9 cellular contexts compared by ENCODE assay signal in the genomic region with DNA sequence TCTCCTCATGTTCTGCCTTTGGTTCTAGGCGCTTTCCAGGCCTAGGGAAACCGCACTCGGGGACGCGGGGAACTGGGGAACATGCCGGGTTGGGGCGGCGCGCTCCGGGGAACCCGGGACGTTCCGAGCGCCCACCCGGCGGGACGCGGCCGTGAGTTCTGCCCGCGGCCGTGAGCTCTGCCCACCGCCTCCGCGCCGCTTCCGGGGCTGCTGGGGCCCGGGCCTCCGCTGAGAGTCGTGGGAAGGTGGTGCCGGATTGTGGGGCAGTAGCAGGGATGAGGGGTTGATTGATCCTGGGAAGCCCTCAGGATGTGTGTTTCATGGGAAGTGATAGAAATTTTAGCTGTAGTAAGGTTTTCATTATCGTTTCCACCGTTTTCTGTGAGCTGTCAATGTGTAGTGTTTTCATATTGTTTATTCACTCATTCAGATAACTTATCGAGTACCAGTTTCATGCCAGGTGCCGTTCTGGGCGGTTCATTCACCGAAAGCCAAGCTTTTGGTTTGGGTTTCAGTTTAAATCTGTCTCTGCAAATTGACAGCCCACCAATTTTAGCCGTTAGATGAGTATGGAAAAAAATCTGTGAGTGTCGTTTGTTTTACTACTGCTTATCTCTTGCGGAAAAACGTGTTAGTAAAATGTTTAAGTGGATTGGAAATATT. TPM values are rescaled to one million over a fixed set of nuclear protein-coding genes. Genes with fewer than 3 reads are reported as not detected.
DNase-seq lines count a peak whose midpoint lies in the region; ATAC-seq, FAIRE-seq and TF ChIP-seq lines count a peak whose summit lies in the region.
"Had no signal": no experiment of that assay in that cellular context is flagged by ENCODE, and none has a peak within 500 bp of the region (broad histone marks: within the 10 kb centered on the region; RNA-seq: fewer than 3 reads in every experiment).

No MANE protein-coding gene starts in this region.

- peaks cover 82% of the 10 kb centered on the region for H3K79me2 ChIP-seq in PC-9 (ENCODE audit: low read depth)

- H3K36me3 ChIP-seq in PC-9 (ENCODE audit: low read depth) (peaks cover 6% of the 10 kb centered on the region; the same call in 1 of the 2 replicates), bronchial epithelial cell (ENCODE audit: control insufficient read depth, insufficient read depth, low read length) (peaks cover 1% of the 10 kb centered on the region), suprapubic skin (peaks cover 3% of the 10 kb centered on the region)

- H2AFZ ChIP-seq in PC-9: peak overlapping the region; percentile 99

- no peak for TF ChIP-seq CTCF in PC-9 (conservative IDR thresholded peaks at IDR 0.05)
- TF ChIP-seq CTCF in bronchial epithelial cell (IDR thresholded peaks at IDR 0.05; ENCODE audit: insufficient read depth, low read length, severe bottlenecking): no peak
- TF ChIP-seq CTCF in lower leg skin (IDR thresholded peaks at IDR 0.05): no peak
- no peak for TF ChIP-seq CTCF in suprapubic skin (IDR thresholded peaks at IDR 0.05)

- WGBS in lower leg skin, 2 donors: 2 to 3% methylated on average over 34 to 39 of the region's 41 CpGs
- 1% methylated on average over 20 of the region's 41 CpGs for WGBS in suprapubic skin

- no TSS peak for BruUV-seq in PC-9 (replicated peaks; lab: Mats Ljungman, UMichigan)

- no peaks in the 10 kb centered on the region for H3F3A ChIP-seq in PC-9 (ENCODE audit: insufficient read depth, low read depth)

- intact Hi-C loops in PC-9 (cut with micrococcal nuclease; ENCODE audit: unreplicated experiment) (loop anchor here (1.0 to 10.0 kb wide), 2 partner anchors 588 to 1235 kb away; a partner anchor contains a TSS), lower leg skin (cut with DNase I; ENCODE audit: low total_unique reads) (no loop called here)

- TF ChIP-seq POLR2A in lower leg skin (IDR thresholded peaks at IDR 0.05): no peak
- no peak for TF ChIP-seq POLR2A in suprapubic skin (IDR thresholded peaks at IDR 0.05)

- H3K4me1 ChIP-seq in PC-9 (replicated peaks; ENCODE audit: insufficient read depth) (peaks cover 15% of the 10 kb centered on the region), suprapubic skin (peaks cover 31% of the 10 kb centered on the region)

- peak; percentile 29 for ATAC-seq in HG02798 (IDR thresholded peaks at IDR 0.05; ENCODE audit: poor library complexity, unreplicated experiment)

- H3K9me3 ChIP-seq in PC-9 (ENCODE audit: insufficient read depth, low read depth) (no peaks in the 10 kb centered on the region), suprapubic skin (no peaks in the 10 kb centered on the region)

- H3K27ac ChIP-seq in PC-9 (peak overlapping the region; percentile 48), suprapubic skin (peak overlapping the region; percentile 81)

- H3K4me2 ChIP-seq in PC-9: peak overlapping the region; percentile 95

- DNase-seq in activated T-cell treated with anti-CD3 and anti-CD28 coated beads for 48 hours (ENCODE audit: low read depth) (peak; percentile 24), PC-9 (no peak), bronchial epithelial cell (ENCODE audit: low read depth) (no peak), lower leg skin (ENCODE audit: low spot score in 2 of 2) (no peak), suprapubic skin (ENCODE audit: low spot score in 2 of 2) (no peak), NCI-H1417 treated with DMSO at 0.1 percent for 48 hours (lab: John Stamatoyannopoulos, UW) (no peak)
- DNase-seq in activated T-cell treated with anti-CD3 and anti-CD28 coated beads, Interleukin-2, amount 50 U/mL, for 1 hour: no peak

- no peaks in the 10 kb centered on the region for H3K27me3 ChIP-seq in PC-9 (ENCODE audit: insufficient read depth, low read depth)
- no peaks in the 10 kb centered on the region for H3K27me3 ChIP-seq in bronchial epithelial cell (ENCODE audit: control insufficient read depth, insufficient read depth, low read length)
- no peaks in the 10 kb centered on the region for H3K27me3 ChIP-seq in suprapubic skin

- no peak for FAIRE-seq in bronchial epithelial cell (lab: Jason Lieb, UNC)

- H3K4me3 ChIP-seq in PC-9 (peak overlapping the region; percentile 100), bronchial epithelial cell (ENCODE audit: low read depth, low read length) (peak overlapping the region; percentile 74), lower leg skin (ENCODE audit: low read depth, poor library complexity, severe bottlenecking) (peak overlapping the region; percentile 99), suprapubic skin (peak overlapping the region; percentile 89)

- CTCF ChIA-PET in PC-9 (lab: Charles Lee): interaction anchor here (0.5 kb wide), 1 partner anchor 35 kb away, joined by 3 read pairs; no protein-coding TSS in a partner anchor

- H3K9me2 ChIP-seq in PC-9 (ENCODE audit: insufficient read depth): no peaks in the 10 kb centered on the region

- H4K20me1 ChIP-seq in PC-9 (ENCODE audit: insufficient read depth): peaks cover 36% of the 10 kb centered on the region

- TF ChIP-seq EP300 in suprapubic skin (IDR thresholded peaks at IDR 0.05): no peak

- POLR2A ChIA-PET in PC-9 (lab: Charles Lee; ENCODE audit: unreplicated experiment): interaction anchor here (0.6 to 1.0 kb wide), 3 partner anchors 11 to 1499 kb away, joined by 3 to 9 read pairs (median 5); a partner anchor contains a TSS

RNA-seq across cellular contexts. Expression of a gene that starts 0.7 kb away (rescaled TPM):
- total RNA-seq in PC-9 (2021): 71.5 and 72.6 TPM in 2 replicates
- 21.1 and 29.2 TPM in 2 replicates for total RNA-seq in bronchial epithelial cell
- 10 to 100 TPM; 22.6 to 45.4 (median 30.5) TPM for total RNA-seq in lower leg skin
- total RNA-seq in suprapubic skin: 10 to 100 TPM; 33.5 to 51.2 (median 38.4) TPM

RNA-seq across cellular contexts. Expression of a gene that starts 0.8 kb away (rescaled TPM):
- total RNA-seq in PC-9 (2021) (17.6 and 20.6 TPM in 2 replicates), bronchial epithelial cell (5.8 and 6.4 TPM in 2 replicates), lower leg skin (10 to 100 TPM in 1 of 4 donors, 1 to 10 TPM in 3; 6.0 to 17.6 (median 8.4) TPM), suprapubic skin (10 to 100 TPM in 2 of 4 donors, 1 to 10 TPM in 2; 7.6 to 13.7 (median 10.1) TPM)

RNA-seq across cellular contexts. Expression of a gene that starts 18.7 kb away (rescaled TPM):
- not detected in 2 replicates for total RNA-seq in PC-9 (2021)
- not detected in 2 replicates for total RNA-seq in bronchial epithelial cell
- under 1 TPM in 2 of 4 donors, not detected in 2; 0.21 to 0.32 TPM for total RNA-seq in lower leg skin
- total RNA-seq in suprapubic skin: 1 to 10 TPM in 1 of 4 donors, not detected in 3; 1.4 TPM
- total RNA-seq: myocyte had no signal
